In the genomic region with DNA sequence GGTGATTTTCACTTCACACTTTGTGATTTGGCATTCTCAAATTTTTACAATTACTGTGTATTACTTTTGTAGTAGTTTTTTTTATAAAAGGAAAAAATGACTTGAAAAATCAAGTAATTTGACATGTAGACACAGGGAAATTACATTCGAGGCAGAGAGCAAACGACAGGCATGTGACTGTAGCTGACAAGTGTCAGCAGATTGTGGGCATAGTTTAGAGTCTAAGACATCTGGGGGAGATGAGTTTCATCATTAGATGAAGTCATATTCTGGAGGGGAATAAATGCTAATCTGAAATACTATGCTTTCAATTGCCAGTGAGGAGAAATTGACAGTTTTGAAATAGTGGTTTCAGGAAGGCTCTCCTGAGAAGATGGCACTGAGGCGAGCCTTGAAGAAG, we compare ENCODE assay signal across 24 cellular contexts.
"Had no signal": no experiment of that assay in that cellular context is flagged by ENCODE, and none has a peak within 500 bp of the region (broad histone marks: within the 10 kb centered on the region; RNA-seq: fewer than 3 reads in every experiment).

No MANE protein-coding gene starts in this region.

- H3K4me2 ChIP-seq: hepatocyte, neural progenitor cell had no signal

- H3K79me2 ChIP-seq: hepatocyte had no signal

- H3K27me3 ChIP-seq: hepatocyte, neural progenitor cell, neutrophil, ovary, right atrium auricular region, spleen, suprapubic skin, tibial artery, upper lobe of right lung had no signal

- H3K9ac ChIP-seq: neural progenitor cell had no signal

- H3K36me3 ChIP-seq: left ventricle myocardium inferior, neural progenitor cell, neutrophil, ovary, right atrium auricular region, suprapubic skin, upper lobe of right lung had no signal

- H3K9me3 ChIP-seq: left ventricle myocardium inferior, neutrophil, ovary, right atrium auricular region, spleen, suprapubic skin, thoracic aorta, tibial artery, upper lobe of right lung had no signal

- DNase-seq: islet precursor cell; left ventricle myocardium inferior; mesendoderm; midbrain; naive thymus-derived CD8-positive, alpha-beta T cell; occipital lobe; ovary; small intestine; spleen; stimulated activated CD4-positive, alpha-beta T cell treated with anti-CD3 and anti-CD28 coated beads, Interleukin-4, amount 100 ng/mL, for 24 hours; stimulated activated naive CD4-positive, alpha-beta T cell; tibial artery; trophoblast cell; upper lobe of right lung had no signal

- ATAC-seq: naive thymus-derived CD8-positive, alpha-beta T cell; sciatic nerve; stimulated activated effector memory CD8-positive, alpha-beta T cell treated with anti-CD3 and anti-CD28 coated beads, Interleukin-12 subunit alpha, Interleukin-12 subunit beta, amount 100 ng/mL, for 72 hours had no signal

- H2AFZ ChIP-seq: hepatocyte, neural progenitor cell had no signal

- FAIRE-seq: small intestine, urothelium cell line had no signal

- H3K4me3 ChIP-seq: hepatocyte, left ventricle myocardium inferior, lung, neural progenitor cell, ovary, right atrium auricular region, spleen, suprapubic skin, thoracic aorta, tibial artery, upper lobe of right lung had no signal

- H3K27ac ChIP-seq: hepatocyte, left ventricle myocardium inferior, neural progenitor cell, neutrophil, right atrium auricular region, spleen, suprapubic skin, thoracic aorta, tibial artery, upper lobe of right lung had no signal

- H3K4me1 ChIP-seq: left ventricle myocardium inferior, neural progenitor cell, right atrium auricular region, spleen, suprapubic skin, tibial artery, upper lobe of right lung had no signal
